ENCODE assay signal across 13 cellular contexts in genomic region chr10:89431977-89432376, GRCh38. TPM values are rescaled to one million over a fixed set of nuclear protein-coding genes. Genes with fewer than 3 reads are reported as not detected.
DNase-seq lines count a peak whose midpoint lies in the region; TF ChIP-seq lines count a peak whose summit lies in the region.
"Had no signal": no experiment of that assay in that cellular context is flagged by ENCODE, and none has a peak within 500 bp of the region (broad histone marks: within the 10 kb centered on the region; RNA-seq: fewer than 3 reads in every experiment).

No MANE protein-coding gene starts in this region.

- H3K79me2 ChIP-seq in GM23248 (ENCODE audit: insufficient read depth), result no peaks in the 10 kb centered on the region
- H3K79me2 ChIP-seq in MM.1S (ENCODE audit: low read length), result no peaks in the 10 kb centered on the region

- H3K27ac ChIP-seq in GM23248 (no peak overlapping the region), MM.1S (ENCODE audit: low read length) (no peak overlapping the region)

- H3K4me1 ChIP-seq in GM23248 (ENCODE audit: insufficient read depth), result peaks cover 26% of the 10 kb centered on the region
- H3K4me1 ChIP-seq in MM.1S (ENCODE audit: low read length), result no peaks in the 10 kb centered on the region

- no peaks in the 10 kb centered on the region for H3K36me3 ChIP-seq in GM23248 (ENCODE audit: low read depth)
- H3K36me3 ChIP-seq in MM.1S (replicated peaks; ENCODE audit: insufficient read depth, low read length), result no peaks in the 10 kb centered on the region

- no peaks in the 10 kb centered on the region for H3K9me3 ChIP-seq in GM23248 (ENCODE audit: low read depth)
- H3K9me3 ChIP-seq in MM.1S (replicated peaks; ENCODE audit: insufficient read depth, low read length), result no peaks in the 10 kb centered on the region

- peaks cover 5% of the 10 kb centered on the region for H3K36me3 Mint-ChIP-seq in osteocyte (ENCODE audit: unreplicated experiment)
- H3K36me3 Mint-ChIP-seq: activated naive CD4-positive, alpha-beta T cell treated with anti-CD3 and anti-CD28 coated beads, Interleukin-2, amount 10 ng/mL, durations not matched to agents 7 days and 5 days had no signal

- H3K4me3 ChIP-seq in GM23248 (no peak overlapping the region), foreskin fibroblast (ENCODE audit: low read depth in 1 of 2, low read length in 2 of 2) (no peak overlapping the region), MM.1S (ENCODE audit: low read length) (no peak overlapping the region)

- no peak for TF ChIP-seq CTCF in foreskin fibroblast (IDR thresholded peaks at IDR 0.05; ENCODE audit: low read depth, low read length)
- no peak for TF ChIP-seq CTCF in osteocyte (IDR thresholded peaks at IDR 0.05)
- no peak for TF ChIP-seq CTCF in MM.1S (IDR thresholded peaks at IDR 0.05; ENCODE audit: low read length)

- no peak overlapping the region for H3K9ac ChIP-seq in GM23248
- H3K9ac ChIP-seq in MM.1S (ENCODE audit: low read length), result no peak overlapping the region

- in situ Hi-C loops in GM23248 (cut with MboI), result loop anchor here (5.0 kb wide), 1 partner anchor 120 kb away; no protein-coding TSS in a partner anchor

- no peaks in the 10 kb centered on the region for H4K20me1 ChIP-seq in GM23248 (ENCODE audit: insufficient read depth)
- no peaks in the 10 kb centered on the region for H4K20me1 ChIP-seq in MM.1S (ENCODE audit: insufficient read depth, low read length)

- H3K4me2 ChIP-seq in GM23248 (ENCODE audit: unreplicated experiment) (no peak overlapping the region), MM.1S (ENCODE audit: low read depth, low read length) (no peak overlapping the region)

- no peaks in the 10 kb centered on the region for H3K9me3 Mint-ChIP-seq in osteocyte (ENCODE audit: unreplicated experiment)
- H3K9me3 Mint-ChIP-seq: activated naive CD4-positive, alpha-beta T cell treated with anti-CD3 and anti-CD28 coated beads, Interleukin-2, amount 10 ng/mL, durations not matched to agents 7 days and 5 days had no signal

- no peaks in the 10 kb centered on the region for H3K27me3 ChIP-seq in GM23248 (replicated peaks; ENCODE audit: insufficient read depth)
- H3K27me3 ChIP-seq in MM.1S (replicated peaks; ENCODE audit: insufficient read depth, low read length), result no peaks in the 10 kb centered on the region

- H3F3A ChIP-seq in GM23248 (ENCODE audit: insufficient read depth), result peaks cover 7% of the 10 kb centered on the region; the same call in 1 of the 2 replicates
- no peaks in the 10 kb centered on the region for H3F3A ChIP-seq in MM.1S (ENCODE audit: insufficient read depth, low read length)

- H2AFZ ChIP-seq in GM23248 (no peak overlapping the region), MM.1S (ENCODE audit: low read length) (no peak overlapping the region)

- WGBS in GM23248 (ENCODE audit: low coverage in 1 of 2, low lambda C conversion rate in 2 of 2, missing lambda C conversion rate in 2 of 2), 2 experiments, result 77 to 79% methylated on average over 3 of the region's 3 CpGs

- H3K27me3 Mint-ChIP-seq in osteocyte (ENCODE audit: unreplicated experiment), result no peaks in the 10 kb centered on the region

- H3K4me3 Mint-ChIP-seq in osteocyte (ENCODE audit: unreplicated experiment), result no peak overlapping the region
- H3K4me3 Mint-ChIP-seq: activated naive CD4-positive, alpha-beta T cell treated with anti-CD3 and anti-CD28 coated beads, Interleukin-2, amount 10 ng/mL, durations not matched to agents 7 days and 5 days had no signal

- no peaks in the 10 kb centered on the region for H3K9me2 ChIP-seq in GM23248 (ENCODE audit: insufficient read depth)
- no peaks in the 10 kb centered on the region for H3K9me2 ChIP-seq in MM.1S (replicated peaks; ENCODE audit: insufficient read depth, low read length)

- H3K27ac Mint-ChIP-seq in osteocyte (ENCODE audit: unreplicated experiment), result peak overlapping the region; percentile 60
- H3K27ac Mint-ChIP-seq: activated naive CD4-positive, alpha-beta T cell treated with anti-CD3 and anti-CD28 coated beads, Interleukin-2, amount 10 ng/mL, durations not matched to agents 7 days and 5 days had no signal

- DNase-seq in GM23248 (peak; percentile 38), RPMI7951 (ENCODE audit: low read depth) (peak; percentile 26), foreskin fibroblast (peak; percentile 15 to 54), osteocyte (ENCODE audit: extremely low spot score, unreplicated experiment) (no peak), MM.1S (no peak), Ammon's horn (ENCODE audit: low spot score) (no peak), superior temporal gyrus (ENCODE audit: extremely low spot score) (no peak)
- DNase-seq: activated CD4-positive, alpha-beta T cell treated with anti-CD3 and anti-CD28 coated beads, Interleukin-2, amount 50 U/mL, for 48 hours; activated naive CD4-positive, alpha-beta T cell treated with anti-CD3 and anti-CD28 coated beads, Interleukin-2, amount 10 ng/mL, durations not matched to agents 7 days and 5 days; DMS153; effector memory CD4-positive, alpha-beta T cell; NCI-H524 treated with DMSO at 0.1 percent for 48 hours; stimulated activated CD4-positive, alpha-beta T cell treated with anti-CD3 and anti-CD28 coated beads, Interleukin-4, amount 100 ng/mL, for 4 hours had no signal

- peaks cover 27% of the 10 kb centered on the region for H3K4me1 Mint-ChIP-seq in osteocyte (ENCODE audit: unreplicated experiment)
- H3K4me1 Mint-ChIP-seq: activated naive CD4-positive, alpha-beta T cell treated with anti-CD3 and anti-CD28 coated beads, Interleukin-2, amount 10 ng/mL, durations not matched to agents 7 days and 5 days had no signal

RNA-seq across cellular contexts. Expression of gene IFIT5, which starts 17.6 kb away (rescaled TPM):
- total RNA-seq in GM23248 (2014; rRNA removed; shearing (Covaris generic)), result 21.8 and 25.9 TPM in 2 replicates
- polyA plus RNA-seq in GM23248 (2016; fragmentation: Nextera tagmentation; extraction: Ambion mirVana), result 20.7 and 21.3 TPM in 2 replicates
- total RNA-seq in RPMI7951 (2014; rRNA removed; shearing (Covaris generic)), result 20.8 and 28.7 TPM in 2 replicates
- 22.5 and 22.7 TPM in 2 replicates for total RNA-seq in osteocyte

RNA-seq across cellular contexts. Expression of gene IFIT1, which starts 39.6 kb away (rescaled TPM):
- 15.2 and 18.6 TPM in 2 replicates for total RNA-seq in GM23248 (2014; rRNA removed; shearing (Covaris generic))
- polyA plus RNA-seq in GM23248 (2016; fragmentation: Nextera tagmentation; extraction: Ambion mirVana), result 14.3 and 15.7 TPM in 2 replicates
- total RNA-seq in RPMI7951 (2014; rRNA removed; shearing (Covaris generic)), result 29.9 and 36.3 TPM in 2 replicates
- total RNA-seq in osteocyte, result 20.4 and 21.5 TPM in 2 replicates

RNA-seq across cellular contexts. Expression of gene IFIT1B, which starts 54.1 kb away (rescaled TPM):
- total RNA-seq in GM23248 (2014; rRNA removed; shearing (Covaris generic)), result not detected in 2 replicates
- not detected in 2 replicates for polyA plus RNA-seq in GM23248 (2016; fragmentation: Nextera tagmentation; extraction: Ambion mirVana)
- not detected in 2 replicates for total RNA-seq in RPMI7951 (2014; rRNA removed; shearing (Covaris generic))
- not detected in 2 replicates for total RNA-seq in osteocyte

Comparison
In these comparisons a context has a peak if more than half of its experiments do, and no peak if none do; other contexts are left out.
1. DNase-seq: peak in GM23248 (single experiment), RPMI7951 (single experiment) and foreskin fibroblast (2 of 2); none in osteocyte (single experiment), MM.1S (single experiment), Ammon's horn (single experiment) and superior temporal gyrus (single experiment).